Comparison of ENCODE assay signal across 19 cellular contexts in genomic region chr12:59587710-59588109, GRCh38. TPM values are rescaled to one million over a fixed set of nuclear protein-coding genes. Genes with fewer than 3 reads are reported as not detected.
DNase-seq lines count a peak whose midpoint lies in the region; ATAC-seq lines count a peak whose summit lies in the region.
"Had no signal": no experiment of that assay in that cellular context is flagged by ENCODE, and none has a peak within 500 bp of the region (broad histone marks: within the 10 kb centered on the region; RNA-seq: fewer than 3 reads in every experiment).

No MANE protein-coding gene starts in this region.

- no peak overlapping the region for H3K27ac Mint-ChIP-seq in activated CD4-positive, alpha-beta T cell treated with anti-CD3 and anti-CD28 coated beads, Interleukin-2, amount 10 ng/mL, durations not matched to agents 24 days and 14 days
- H3K27ac Mint-ChIP-seq: B cell; CD4-positive, CD25-positive, alpha-beta regulatory T cell; CD8-positive, alpha-beta T cell had no signal

- H3K36me3 ChIP-seq in Karpas-422 (ENCODE audit: insufficient read depth, low read length) = no peaks in the 10 kb centered on the region
- H3K36me3 ChIP-seq: BLaER1 had no signal

- intact Hi-C loops in activated CD4-positive, alpha-beta T cell treated with anti-CD3 and anti-CD28 coated beads, Interleukin-2, amount 10 ng/mL, durations not matched to agents 24 days and 14 days (cut with micrococcal nuclease) = no loop called here

- H3K9ac ChIP-seq in Karpas-422 (ENCODE audit: low read length) = no peak overlapping the region
- H3K9ac ChIP-seq: BLaER1 had no signal

- no peaks in the 10 kb centered on the region for H3K79me2 ChIP-seq in Karpas-422 (ENCODE audit: low read length)

- ATAC-seq in HG02759 (IDR thresholded peaks at IDR 0.05; ENCODE audit: unreplicated experiment) = peak; percentile 49
- no peak for ATAC-seq in GM18517 (IDR thresholded peaks at IDR 0.05; ENCODE audit: unreplicated experiment)
- ATAC-seq: CD8-positive, alpha-beta T cell had no signal

- DNase-seq in activated CD4-positive, alpha-beta T cell treated with anti-CD3 and anti-CD28 coated beads, Interleukin-2, amount 10 ng/mL, durations not matched to agents 24 days and 14 days = peak; percentile 34
- no peak for DNase-seq in activated CD4-positive, alpha-beta T cell treated with anti-CD3 and anti-CD28 coated beads for 48 hours
- DNase-seq in Karpas-422 (peak; percentile 50), NCI-H1105 treated with DMSO at 0.1 percent for 48 hours (lab: John Stamatoyannopoulos, UW) (no peak), SIG-M5 (lab: John Stamatoyannopoulos, UW) (no peak), NCI-H187 (lab: John Stamatoyannopoulos, UW) (no peak)
- DNase-seq: Caco-2; CD4-positive, CD25-positive, alpha-beta regulatory T cell; CD8-positive, alpha-beta T cell; DMS153; DND-41; H7; HCEC 1CT had no signal

- H3K36me3 Mint-ChIP-seq in activated CD4-positive, alpha-beta T cell treated with anti-CD3 and anti-CD28 coated beads, Interleukin-2, amount 10 ng/mL, durations not matched to agents 24 days and 14 days (ENCODE audit: low read depth) = no peaks in the 10 kb centered on the region
- H3K36me3 Mint-ChIP-seq: CD4-positive, CD25-positive, alpha-beta regulatory T cell; CD8-positive, alpha-beta T cell had no signal

- no peaks in the 10 kb centered on the region for H4K20me1 ChIP-seq in Karpas-422 (ENCODE audit: insufficient read depth, low read depth, low read length)
- H4K20me1 ChIP-seq: BLaER1 had no signal

- H3K27me3 Mint-ChIP-seq in activated CD4-positive, alpha-beta T cell treated with anti-CD3 and anti-CD28 coated beads, Interleukin-2, amount 10 ng/mL, durations not matched to agents 24 days and 14 days = no peaks in the 10 kb centered on the region

- no peak overlapping the region for H3K4me3 ChIP-seq in Karpas-422 (ENCODE audit: low read length)
- H3K4me3 ChIP-seq: BLaER1 had no signal

- no peaks in the 10 kb centered on the region for H3K9me2 ChIP-seq in Karpas-422 (replicated peaks; ENCODE audit: insufficient read depth, low read length)

- H3K4me3 Mint-ChIP-seq in activated CD4-positive, alpha-beta T cell treated with anti-CD3 and anti-CD28 coated beads, Interleukin-2, amount 10 ng/mL, durations not matched to agents 24 days and 14 days = no peak overlapping the region
- H3K4me3 Mint-ChIP-seq: B cell; CD4-positive, CD25-positive, alpha-beta regulatory T cell; CD8-positive, alpha-beta T cell had no signal

- no peaks in the 10 kb centered on the region for H3K9me3 Mint-ChIP-seq in activated CD4-positive, alpha-beta T cell treated with anti-CD3 and anti-CD28 coated beads, Interleukin-2, amount 10 ng/mL, durations not matched to agents 24 days and 14 days
- H3K9me3 Mint-ChIP-seq: CD4-positive, CD25-positive, alpha-beta regulatory T cell; CD8-positive, alpha-beta T cell had no signal

- H3K4me1 ChIP-seq in Karpas-422 (ENCODE audit: low read length) = no peaks in the 10 kb centered on the region
- H3K4me1 ChIP-seq: BLaER1, Caco-2 had no signal

- H3K9me3 ChIP-seq in Karpas-422 (ENCODE audit: low read length) = no peaks in the 10 kb centered on the region
- H3K9me3 ChIP-seq: BLaER1, Caco-2 had no signal

- no peak overlapping the region for H3K4me2 ChIP-seq in Karpas-422 (ENCODE audit: low read depth, low read length, poor library complexity, severe bottlenecking)
- H3K4me2 ChIP-seq: BLaER1 had no signal

- H3K4me1 Mint-ChIP-seq in activated CD4-positive, alpha-beta T cell treated with anti-CD3 and anti-CD28 coated beads, Interleukin-2, amount 10 ng/mL, durations not matched to agents 24 days and 14 days = peaks cover 6% of the 10 kb centered on the region
- H3K4me1 Mint-ChIP-seq: B cell had no signal

- H3K27ac ChIP-seq in Karpas-422 (ENCODE audit: low read length) = no peak overlapping the region
- H3K27ac ChIP-seq: 22Rv1, BLaER1, C4-2B had no signal

- H3K27me3 ChIP-seq in Karpas-422 (ENCODE audit: low read length) = no peaks in the 10 kb centered on the region
- H3K27me3 ChIP-seq: BLaER1 had no signal

- no peak overlapping the region for H2AFZ ChIP-seq in Karpas-422 (ENCODE audit: low read length)

RNA-seq across cellular contexts. Expression of gene SLC16A7, which starts 8.1 kb away (rescaled TPM):
- total RNA-seq in activated CD4-positive, alpha-beta T cell treated with anti-CD3 and anti-CD28 coated beads, Interleukin-2, amount 10 ng/mL, durations not matched to agents 24 days and 14 days = 43.7 and 44.2 TPM in 2 replicates
- 21.9 and 63.6 TPM in 2 replicates for total RNA-seq in Karpas-422 (2014; rRNA removed; shearing (Covaris generic); ENCODE audit: low replicate concordance)

Comparison
In these comparisons a context has a peak if more than half of its experiments do, and no peak if none do; other contexts are left out.
1. DNase-seq: peak in activated CD4-positive, alpha-beta T cell treated with anti-CD3 and anti-CD28 coated beads, Interleukin-2, amount 10 ng/mL, durations not matched to agents 24 days and 14 days (single experiment) and Karpas-422 (single experiment); none in activated CD4-positive, alpha-beta T cell treated with anti-CD3 and anti-CD28 coated beads for 48 hours (single experiment), NCI-H1105 treated with DMSO at 0.1 percent for 48 hours (single experiment), SIG-M5 (single experiment) and NCI-H187 (0 of 2).